In the genomic region with DNA sequence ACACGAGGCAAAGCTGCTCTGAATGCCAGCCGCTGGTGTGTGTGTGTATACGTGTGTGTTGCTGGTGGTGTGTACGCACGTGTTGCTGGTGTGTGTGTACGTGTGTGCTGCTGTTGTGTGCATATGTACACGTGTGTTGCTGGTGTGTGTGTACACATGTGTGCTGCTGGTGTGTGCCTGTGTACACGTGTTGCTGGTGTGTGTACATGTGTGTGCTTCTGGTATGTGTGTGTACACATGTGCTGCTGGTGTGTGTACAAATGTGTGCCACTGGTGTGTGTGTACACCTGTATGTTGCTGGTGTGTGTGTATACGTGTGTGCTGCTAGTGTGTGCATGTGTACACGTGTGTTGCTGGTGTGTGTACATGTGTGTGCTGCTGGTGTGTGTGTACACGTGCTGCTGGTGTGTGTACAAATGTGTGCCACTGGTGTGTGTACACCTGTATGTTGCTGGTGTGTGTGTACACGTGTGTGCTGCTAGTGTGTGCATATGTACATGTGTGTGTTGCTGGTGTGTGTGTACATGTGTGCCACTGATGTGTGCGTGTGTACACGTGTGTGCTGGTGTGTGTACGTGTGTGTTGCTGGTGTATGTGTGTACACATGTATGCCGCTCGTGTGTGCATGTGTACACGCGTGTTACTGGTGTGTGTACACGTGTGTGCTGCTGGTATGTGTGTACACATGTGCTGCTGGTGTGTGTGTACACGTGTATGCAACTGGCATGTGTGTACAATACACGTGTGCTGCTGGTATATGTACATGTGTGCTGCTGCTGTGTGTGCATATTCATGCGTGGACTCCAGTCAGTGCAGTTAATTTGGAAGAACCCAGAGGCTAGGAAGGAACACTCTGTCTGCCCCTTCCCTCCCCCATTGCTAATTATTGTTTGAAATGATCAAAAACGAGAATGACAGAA, we compare ENCODE assay signal across 1 cellular context.
A peak's percentile ranks its signal among the peaks of the same experiment; 100 is the strongest.
TF ChIP-seq lines count a peak whose summit lies in the region.

No MANE protein-coding gene starts in this region.

TF ChIP-seq in HepG2, 621 proteins besides CTCF, POLR2A, EP300 and RAD21:
- TF ChIP-seq TBP (CRISPR knock-in tag; IDR thresholded peaks at IDR 0.05) (no peak), ZFYVE20 (CRISPR knock-in tag; IDR thresholded peaks at IDR 0.05; ENCODE audit: borderline replicate concordance, low read depth) (no peak), GMEB2 (CRISPR knock-in tag; IDR thresholded peaks at IDR 0.05; ENCODE audit: low read depth) (no peak), HINFP (CRISPR knock-in tag; IDR thresholded peaks at IDR 0.05; ENCODE audit: low read depth) (no peak), REXO4 (CRISPR knock-in tag; IDR thresholded peaks at IDR 0.05; ENCODE audit: borderline replicate concordance) (no peak), CC2D1A (CRISPR knock-in tag; IDR thresholded peaks at IDR 0.05) (no peak), CENPT (CRISPR knock-in tag; IDR thresholded peaks at IDR 0.05; ENCODE audit: low read depth) (0 out of 2 replicates have a peak, but pooled peaks have one; percentile 35), ZBTB1 (CRISPR knock-in tag; IDR thresholded peaks at IDR 0.05; ENCODE audit: borderline replicate concordance) (no peak), ZBTB38 (CRISPR knock-in tag; IDR thresholded peaks at IDR 0.05) (no peak), EEA1 (CRISPR knock-in tag; IDR thresholded peaks at IDR 0.05; ENCODE audit: borderline replicate concordance) (no peak), FOXO1 (CRISPR knock-in tag; IDR thresholded peaks at IDR 0.05) (no peak), NFIC (IDR thresholded peaks at IDR 0.05; ENCODE audit: low read length) (no peak), ZNF790 (CRISPR knock-in tag; IDR thresholded peaks at IDR 0.05; ENCODE audit: borderline replicate concordance) (no peak), SP2 (CRISPR knock-in tag; IDR thresholded peaks at IDR 0.05) (0 out of 2 replicates have a peak, but pooled peaks have one; percentile 34), IRF1 (CRISPR knock-in tag; IDR thresholded peaks at IDR 0.05; ENCODE audit: low read depth) (no peak), NFE2 (CRISPR knock-in tag; IDR thresholded peaks at IDR 0.05) (no peak), ARNTL (CRISPR knock-in tag; IDR thresholded peaks at IDR 0.05) (no peak)
- TF ChIP-seq, protein P1, sequence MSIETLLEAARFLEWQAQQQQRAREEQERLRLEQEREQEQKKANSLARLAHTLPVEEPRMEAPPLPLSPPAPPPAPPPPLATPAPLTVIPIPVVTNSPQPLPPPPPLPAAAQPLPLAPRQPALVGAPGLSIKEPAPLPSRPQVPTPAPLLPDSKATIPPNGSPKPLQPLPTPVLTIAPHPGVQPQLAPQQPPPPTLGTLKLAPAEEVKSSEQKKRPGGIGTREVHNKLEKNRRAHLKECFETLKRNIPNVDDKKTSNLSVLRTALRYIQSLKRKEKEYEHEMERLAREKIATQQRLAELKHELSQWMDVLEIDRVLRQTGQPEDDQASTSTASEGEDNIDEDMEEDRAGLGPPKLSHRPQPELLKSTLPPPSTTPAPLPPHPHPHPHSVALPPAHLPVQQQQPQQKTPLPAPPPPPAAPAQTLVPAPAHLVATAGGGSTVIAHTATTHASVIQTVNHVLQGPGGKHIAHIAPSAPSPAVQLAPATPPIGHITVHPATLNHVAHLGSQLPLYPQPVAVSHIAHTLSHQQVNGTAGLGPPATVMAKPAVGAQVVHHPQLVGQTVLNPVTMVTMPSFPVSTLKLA (IDR thresholded peaks at IDR 0.05): peak; percentile 99
- TF ChIP-seq, protein P2, sequence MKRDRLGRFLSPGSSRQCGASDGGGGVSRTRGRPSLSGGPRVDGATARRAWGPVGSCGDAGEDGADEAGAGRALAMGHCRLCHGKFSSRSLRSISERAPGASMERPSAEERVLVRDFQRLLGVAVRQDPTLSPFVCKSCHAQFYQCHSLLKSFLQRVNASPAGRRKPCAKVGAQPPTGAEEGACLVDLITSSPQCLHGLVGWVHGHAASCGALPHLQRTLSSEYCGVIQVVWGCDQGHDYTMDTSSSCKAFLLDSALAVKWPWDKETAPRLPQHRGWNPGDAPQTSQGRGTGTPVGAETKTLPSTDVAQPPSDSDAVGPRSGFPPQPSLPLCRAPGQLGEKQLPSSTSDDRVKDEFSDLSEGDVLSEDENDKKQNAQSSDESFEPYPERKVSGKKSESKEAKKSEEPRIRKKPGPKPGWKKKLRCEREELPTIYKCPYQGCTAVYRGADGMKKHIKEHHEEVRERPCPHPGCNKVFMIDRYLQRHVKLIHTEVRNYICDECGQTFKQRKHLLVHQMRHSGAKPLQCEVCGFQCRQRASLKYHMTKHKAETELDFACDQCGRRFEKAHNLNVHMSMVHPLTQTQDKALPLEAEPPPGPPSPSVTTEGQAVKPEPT (CRISPR knock-in tag; IDR thresholded peaks at IDR 0.05; ENCODE audit: low read depth): no peak
- TF ChIP-seq, protein P3, sequence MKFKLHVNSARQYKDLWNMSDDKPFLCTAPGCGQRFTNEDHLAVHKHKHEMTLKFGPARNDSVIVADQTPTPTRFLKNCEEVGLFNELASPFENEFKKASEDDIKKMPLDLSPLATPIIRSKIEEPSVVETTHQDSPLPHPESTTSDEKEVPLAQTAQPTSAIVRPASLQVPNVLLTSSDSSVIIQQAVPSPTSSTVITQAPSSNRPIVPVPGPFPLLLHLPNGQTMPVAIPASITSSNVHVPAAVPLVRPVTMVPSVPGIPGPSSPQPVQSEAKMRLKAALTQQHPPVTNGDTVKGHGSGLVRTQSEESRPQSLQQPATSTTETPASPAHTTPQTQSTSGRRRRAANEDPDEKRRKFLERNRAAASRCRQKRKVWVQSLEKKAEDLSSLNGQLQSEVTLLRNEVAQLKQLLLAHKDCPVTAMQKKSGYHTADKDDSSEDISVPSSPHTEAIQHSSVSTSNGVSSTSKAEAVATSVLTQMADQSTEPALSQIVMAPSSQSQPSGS (CRISPR knock-in tag; IDR thresholded peaks at IDR 0.05): no peak
